Comparison of ENCODE assay signal across 8 cellular contexts in genomic region chr13:79385694-79386093, GRCh38. TPM values are rescaled to one million over a fixed set of nuclear protein-coding genes. Genes with fewer than 3 reads are reported as not detected.
DNase-seq lines count a peak whose midpoint lies in the region; ATAC-seq, FAIRE-seq and TF ChIP-seq lines count a peak whose summit lies in the region.

No MANE protein-coding gene starts in this region.

- H3K27me3 Mint-ChIP-seq in HFFc6 (ENCODE audit: insufficient read depth), result no peaks in the 10 kb centered on the region; the same call in none of the 2 replicates

- TF ChIP-seq CTCF in HFFc6 (IDR thresholded peaks at IDR 0.05), result no peak

- DNase-seq in GM18507 (ENCODE audit: extremely low spot score, insufficient read length, low read depth), result peak; percentile 32
- DNase-seq in amniotic epithelial cell (ENCODE audit: low read depth), result peak; percentile 53
- no peak for DNase-seq in G401 (ENCODE audit: low spot score)
- DNase-seq in NCI-H2081 treated with DMSO at 0.1 percent for 48 hours (lab: John Stamatoyannopoulos, UW), result no peak
- DNase-seq in HFFc6, result no peak
- no peak for DNase-seq in amygdala (lab: John Stamatoyannopoulos, UW)

- in situ Hi-C loops in G401 (cut with HindIII; ENCODE audit: low sequenced_read_pairs), result no loop called here

- H3K4me3 Mint-ChIP-seq in HFFc6, result no peak overlapping the region

- H3K27ac Mint-ChIP-seq in HFFc6, result no peak overlapping the region

- H3K36me3 Mint-ChIP-seq in HFFc6 (ENCODE audit: low read depth), result peaks cover 5% of the 10 kb centered on the region; the same call in 1 of the 2 replicates

- H3K4me1 Mint-ChIP-seq in HFFc6 (ENCODE audit: low read depth), result peaks cover 53% of the 10 kb centered on the region

- ATAC-seq in GM21390 (IDR thresholded peaks at IDR 0.05; ENCODE audit: unreplicated experiment), result peak; percentile 92
- ATAC-seq in HG03520 (IDR thresholded peaks at IDR 0.05; ENCODE audit: unreplicated experiment), result peak; percentile 94

- FAIRE-seq in GM18507 (lab: Jason Lieb, UNC), result peak; percentile 94

- H3K9me3 Mint-ChIP-seq in HFFc6, result no peaks in the 10 kb centered on the region

RNA-seq across cellular contexts. Expression of gene RBM26, which starts 20.4 kb away (rescaled TPM):
- total RNA-seq in G401 (2014; rRNA removed; shearing (Covaris generic)), result 20.7 and 30.9 TPM in 2 replicates
- total RNA-seq in HFFc6 (2021; fragmentation: NEBNext Ultra II Directional; extraction: Animal tissue kit (Norgen Biotek cat#: 25700)), result 10 to 100 TPM; 28.5 to 37.6 (median 33.3) TPM

Comparison
In these comparisons a context has a peak if more than half of its experiments do, and no peak if none do; other contexts are left out.
1. DNase-seq: peak in GM18507 (single experiment) and amniotic epithelial cell (single experiment); none in G401 (single experiment), NCI-H2081 treated with DMSO at 0.1 percent for 48 hours (single experiment), HFFc6 (single experiment) and amygdala (0 of 56).